Comparison of ENCODE assay signal across 25 cellular contexts in genomic region chr10:131513445-131513844, GRCh38.
"Had no signal": no experiment of that assay in that cellular context is flagged by ENCODE, and none has a peak within 500 bp of the region (broad histone marks: within the 10 kb centered on the region; RNA-seq: fewer than 3 reads in every experiment).

No MANE protein-coding gene starts in this region.

- H3K27me3 ChIP-seq: ascending aorta had no signal

- ATAC-seq: activated CD4-positive, CD25-positive, alpha-beta regulatory T cell treated with anti-CD3 and anti-CD28 coated beads, Interleukin-2, amount 50 U/mL, for 24 hours; activated CD8-positive, alpha-beta T cell treated with anti-CD3 and anti-CD28 coated beads for 36 hours; activated T-cell treated with anti-CD3 and anti-CD28 coated beads, Interleukin-2, amount 50 U/mL, for 4 hours; activated T-helper 17 cell treated with anti-CD3 and anti-CD28 coated beads, Interleukin-2, amount 50 U/mL, for 72 hours; esophagus mucosa; T-helper 17 cell had no signal

- DNase-seq: activated B cell treated with CpG ODN at 0.5 μM for 24 hours; activated CD4-positive, alpha-beta T cell treated with anti-CD3 and anti-CD28 coated beads for 48 hours; activated CD4-positive, alpha-beta T cell treated with anti-CD3 and anti-CD28 coated beads, Interleukin-2, amount 50 U/mL, for 1 hour; activated CD4-positive, alpha-beta T cell treated with anti-CD3 and anti-CD28 coated beads, Interleukin-2, amount 50 U/mL, for 48 hours; activated CD8-positive, alpha-beta memory T cell treated with anti-CD3 and anti-CD28 coated beads for 24 hours; activated CD8-positive, alpha-beta T cell treated with anti-CD3 and anti-CD28 coated beads for 36 hours; activated effector memory CD4-positive, alpha-beta T cell treated with Interleukin-2 at 50 U/mL for 16 hours; activated gamma-delta T cell treated with Interleukin-2 at 50 U/mL for 16 hours; activated naive CD4-positive, alpha-beta T cell treated with anti-CD3 and anti-CD28 coated beads for 36 hours; activated naive CD8-positive, alpha-beta T cell treated with anti-CD3 and anti-CD28 coated beads, Interleukin-2, amount 10 ng/mL, durations not matched to agents 7 days and 5 days; activated T-cell treated with anti-CD3 and anti-CD28 coated beads, Interleukin-2, amount 50 U/mL, for 4 hours; dorsolateral prefrontal cortex; effector memory CD4-positive, alpha-beta T cell; endodermal cell; foreskin fibroblast; head of caudate nucleus; T-helper 17 cell; T1000; WERI-Rb-1 had no signal

- H3K4me3 ChIP-seq: ascending aorta, breast epithelium, coronary artery, dorsolateral prefrontal cortex had no signal

- H3K4me1 ChIP-seq: ascending aorta, breast epithelium had no signal

- H3K36me3 ChIP-seq: ascending aorta, breast epithelium, WERI-Rb-1 had no signal

- H3K9me3 ChIP-seq: ascending aorta had no signal

- H3K27ac ChIP-seq: ascending aorta, breast epithelium, coronary artery, dorsolateral prefrontal cortex, WERI-Rb-1 had no signal
